ENCODE assay signal across 18 cellular contexts in the genomic region with DNA sequence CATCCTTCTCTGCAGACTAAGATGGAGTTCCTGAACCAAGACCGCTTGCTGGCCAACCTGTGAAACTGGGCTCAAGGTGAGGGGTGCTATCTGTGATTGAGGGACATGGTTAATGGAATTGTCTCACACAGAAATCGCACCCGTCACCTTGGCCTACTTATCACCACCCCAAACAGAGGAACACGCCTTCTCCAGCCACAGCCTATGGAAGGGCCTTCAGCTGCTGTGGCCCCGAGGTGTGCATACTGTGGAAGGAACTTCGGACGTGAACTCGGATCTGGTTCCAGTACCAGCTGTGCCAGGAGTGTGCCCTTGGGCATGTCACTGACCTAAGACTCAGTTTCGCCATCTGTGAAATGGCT. TPM values are rescaled to one million over a fixed set of nuclear protein-coding genes. Genes with fewer than 3 reads are reported as not detected.
A peak's percentile ranks its signal among the peaks of the same experiment; 100 is the strongest.
DNase-seq lines count a peak whose midpoint lies in the region; ATAC-seq lines count a peak whose summit lies in the region.
"Had no signal": no experiment of that assay in that cellular context is flagged by ENCODE, and none has a peak within 500 bp of the region (broad histone marks: within the 10 kb centered on the region; RNA-seq: fewer than 3 reads in every experiment).

No MANE protein-coding gene starts in this region.

- no peak for DNase-seq in activated naive CD4-positive, alpha-beta T cell treated with Interleukin-2 at 50 U/mL for 16 hours
- DNase-seq in activated T-helper 1 cell treated with anti-CD3 and anti-CD28 coated beads, Interleukin-12 subunit alpha, Interleukin-12 subunit beta, Interleukin-2, Interleukin-4 antibody, amounts not matched to agents 30 ng/mL and 10 ng/mL and 1 ng/mL, durations not matched to agents 14 hours and 24 hours and 36 hours (ENCODE audit: low spot score): no peak
- DNase-seq in mesenteric fat pad (ENCODE audit: low spot score) (peak; percentile 75), left lobe of liver (ENCODE audit: low spot score) (no peak), aorta (no peak)
- no peak for DNase-seq in stimulated activated naive CD8-positive, alpha-beta T cell treated with anti-CD3 and anti-CD28 coated beads, Interleukin-15, amount 100 ng/mL, for 72 hours
- DNase-seq: dermis blood vessel endothelial cell; DMS53; naive B cell; NCI-H1436 treated with DMSO at 0.1 percent for 48 hours; NCI-H774; OCI-M1; stimulated activated CD4-positive, alpha-beta T cell treated with anti-CD3 and anti-CD28 coated beads, Interleukin-4, amount 100 ng/mL, for 24 hours; T1000 had no signal

- no peaks in the 10 kb centered on the region for H3K27me3 Mint-ChIP-seq in activated naive CD4-positive, alpha-beta T cell treated with anti-CD3 and anti-CD28 coated beads, Interleukin-2, amount 50 U/mL, for 24 hours
- no peaks in the 10 kb centered on the region for H3K27me3 Mint-ChIP-seq in activated T-helper 1 cell treated with anti-CD3 and anti-CD28 coated beads, Interleukin-12 subunit alpha, Interleukin-12 subunit beta, Interleukin-2, Interleukin-4 antibody, amounts not matched to agents 30 ng/mL and 10 ng/mL and 1 ng/mL, durations not matched to agents 14 hours and 24 hours and 36 hours (ENCODE audit: insufficient read depth)
- H3K27me3 Mint-ChIP-seq in stimulated activated naive CD8-positive, alpha-beta T cell treated with anti-CD3 and anti-CD28 coated beads, Interleukin-15, amount 100 ng/mL, for 72 hours: no peaks in the 10 kb centered on the region
- H3K27me3 Mint-ChIP-seq: naive B cell had no signal

- H3K4me1 ChIP-seq in aorta (ENCODE audit: control insufficient read depth in 1 of 2, insufficient read depth in 2 of 2, low read length in 2 of 2): peaks cover 0 to 5% of the 10 kb centered on the region in 2 donors

- H3K9me3 ChIP-seq in aorta (ENCODE audit: control insufficient read depth, low read length): no peaks in the 10 kb centered on the region

- no peak overlapping the region for H3K4me3 Mint-ChIP-seq in activated naive CD4-positive, alpha-beta T cell treated with anti-CD3 and anti-CD28 coated beads, Interleukin-2, amount 50 U/mL, for 24 hours
- H3K4me3 Mint-ChIP-seq in activated T-helper 1 cell treated with anti-CD3 and anti-CD28 coated beads, Interleukin-12 subunit alpha, Interleukin-12 subunit beta, Interleukin-2, Interleukin-4 antibody, amounts not matched to agents 30 ng/mL and 10 ng/mL and 1 ng/mL, durations not matched to agents 14 hours and 24 hours and 36 hours: no peak overlapping the region
- peak overlapping the region in 1 of 2 donors; percentile 9 for H3K4me3 Mint-ChIP-seq in stimulated activated naive CD8-positive, alpha-beta T cell treated with anti-CD3 and anti-CD28 coated beads, Interleukin-15, amount 100 ng/mL, for 72 hours
- H3K4me3 Mint-ChIP-seq: naive B cell had no signal

- 96 to 98% methylated on average over 9 of the region's 9 CpGs for WGBS in aorta, 2 donors

- no peaks in the 10 kb centered on the region for H3K27me3 ChIP-seq in aorta (ENCODE audit: control insufficient read depth in 1 of 2, insufficient read depth in 2 of 2, low read length in 1 of 2)

- H3K36me3 Mint-ChIP-seq in activated naive CD4-positive, alpha-beta T cell treated with anti-CD3 and anti-CD28 coated beads, Interleukin-2, amount 50 U/mL, for 24 hours: peaks cover 6% of the 10 kb centered on the region
- peaks cover 47% of the 10 kb centered on the region for H3K36me3 Mint-ChIP-seq in activated T-helper 1 cell treated with anti-CD3 and anti-CD28 coated beads, Interleukin-12 subunit alpha, Interleukin-12 subunit beta, Interleukin-2, Interleukin-4 antibody, amounts not matched to agents 30 ng/mL and 10 ng/mL and 1 ng/mL, durations not matched to agents 14 hours and 24 hours and 36 hours (ENCODE audit: low read depth)

- intact Hi-C loops in activated T-helper 1 cell treated with anti-CD3 and anti-CD28 coated beads, Interleukin-12 subunit alpha, Interleukin-12 subunit beta, Interleukin-2, Interleukin-4 antibody, amounts not matched to agents 30 ng/mL and 10 ng/mL and 1 ng/mL, durations not matched to agents 14 hours and 24 hours and 36 hours (cut with micrococcal nuclease): no loop called here
- intact Hi-C loops in aorta (cut with DNase I): loop anchor here (2.0 to 5.0 kb wide), 3 partner anchors 83 to 127 kb away; no protein-coding TSS in a partner anchor

- no peaks in the 10 kb centered on the region for H3K9me3 Mint-ChIP-seq in activated naive CD4-positive, alpha-beta T cell treated with anti-CD3 and anti-CD28 coated beads, Interleukin-2, amount 50 U/mL, for 24 hours
- no peaks in the 10 kb centered on the region for H3K9me3 Mint-ChIP-seq in activated T-helper 1 cell treated with anti-CD3 and anti-CD28 coated beads, Interleukin-12 subunit alpha, Interleukin-12 subunit beta, Interleukin-2, Interleukin-4 antibody, amounts not matched to agents 30 ng/mL and 10 ng/mL and 1 ng/mL, durations not matched to agents 14 hours and 24 hours and 36 hours
- H3K9me3 Mint-ChIP-seq in stimulated activated naive CD8-positive, alpha-beta T cell treated with anti-CD3 and anti-CD28 coated beads, Interleukin-15, amount 100 ng/mL, for 72 hours: no peaks in the 10 kb centered on the region
- H3K9me3 Mint-ChIP-seq: naive B cell had no signal

- no peak overlapping the region for H3K4me3 ChIP-seq in aorta (ENCODE audit: low read length in 2 of 2)
- H3K4me3 ChIP-seq: smooth muscle cell had no signal

- no peak overlapping the region for H3K27ac ChIP-seq in aorta (ENCODE audit: low read depth in 1 of 2, low read length in 2 of 2)

- H3K27ac Mint-ChIP-seq in activated naive CD4-positive, alpha-beta T cell treated with anti-CD3 and anti-CD28 coated beads, Interleukin-2, amount 50 U/mL, for 24 hours: peak overlapping the region; percentile 95
- H3K27ac Mint-ChIP-seq in activated T-helper 1 cell treated with anti-CD3 and anti-CD28 coated beads, Interleukin-12 subunit alpha, Interleukin-12 subunit beta, Interleukin-2, Interleukin-4 antibody, amounts not matched to agents 30 ng/mL and 10 ng/mL and 1 ng/mL, durations not matched to agents 14 hours and 24 hours and 36 hours: peak overlapping the region; percentile 93
- H3K27ac Mint-ChIP-seq in stimulated activated naive CD8-positive, alpha-beta T cell treated with anti-CD3 and anti-CD28 coated beads, Interleukin-15, amount 100 ng/mL, for 72 hours: peak overlapping the region; percentile 68 to 74

- peaks cover 71% of the 10 kb centered on the region for H3K4me1 Mint-ChIP-seq in activated naive CD4-positive, alpha-beta T cell treated with anti-CD3 and anti-CD28 coated beads, Interleukin-2, amount 50 U/mL, for 24 hours
- peaks cover 69% of the 10 kb centered on the region for H3K4me1 Mint-ChIP-seq in activated T-helper 1 cell treated with anti-CD3 and anti-CD28 coated beads, Interleukin-12 subunit alpha, Interleukin-12 subunit beta, Interleukin-2, Interleukin-4 antibody, amounts not matched to agents 30 ng/mL and 10 ng/mL and 1 ng/mL, durations not matched to agents 14 hours and 24 hours and 36 hours (ENCODE audit: low read depth)
- peaks cover 88% of the 10 kb centered on the region for H3K4me1 Mint-ChIP-seq in stimulated activated naive CD8-positive, alpha-beta T cell treated with anti-CD3 and anti-CD28 coated beads, Interleukin-15, amount 100 ng/mL, for 72 hours

- no peaks in the 10 kb centered on the region for H3K36me3 ChIP-seq in aorta (ENCODE audit: control insufficient read depth in 1 of 2, insufficient read depth in 2 of 2, low read length in 1 of 2)

- ATAC-seq in stimulated activated naive CD8-positive, alpha-beta T cell treated with anti-CD3 and anti-CD28 coated beads, Interleukin-15, amount 100 ng/mL, for 72 hours: no peak
- no peak for ATAC-seq in left lobe of liver
- ATAC-seq in aorta (ENCODE audit: low FRiP score): no peak
- no peak for ATAC-seq in GM21825 (IDR thresholded peaks at IDR 0.05; ENCODE audit: unreplicated experiment)

RNA-seq across cellular contexts. Expression of gene EVL, which starts 44.4 kb away (rescaled TPM):
- 290 and 309 TPM in 2 replicates for total RNA-seq in activated T-helper 1 cell treated with anti-CD3 and anti-CD28 coated beads, Interleukin-12 subunit alpha, Interleukin-12 subunit beta, Interleukin-2, Interleukin-4 antibody, amounts not matched to agents 30 ng/mL and 10 ng/mL and 1 ng/mL, durations not matched to agents 14 hours and 24 hours and 36 hours
- total RNA-seq in mesenteric fat pad (60.5 TPM), left lobe of liver (76.2 TPM), aorta (100 to 1,000 TPM in 1 of 2 donors, 10 to 100 TPM in 1; 34.2 to 133 TPM)
- polyA plus RNA-seq in aorta: 10 to 100 TPM; 21.3 to 77.2 TPM

RNA-seq across cellular contexts. Expression of gene DEGS2, which starts 49.9 kb away (rescaled TPM):
- total RNA-seq in activated T-helper 1 cell treated with anti-CD3 and anti-CD28 coated beads, Interleukin-12 subunit alpha, Interleukin-12 subunit beta, Interleukin-2, Interleukin-4 antibody, amounts not matched to agents 30 ng/mL and 10 ng/mL and 1 ng/mL, durations not matched to agents 14 hours and 24 hours and 36 hours: 0.31 and 1.1 TPM in 2 replicates
- 0.45 TPM for total RNA-seq in mesenteric fat pad
- total RNA-seq in left lobe of liver: 0.93 TPM
- under 1 TPM; 0.81 to 0.99 TPM for total RNA-seq in aorta
- polyA plus RNA-seq in aorta: 1 to 10 TPM in 1 of 2 donors, under 1 TPM in 1; 0.10 to 3.0 TPM
- total RNA-seq: endothelial cell of umbilical vein had no signal
